17 cellular contexts compared by ENCODE assay signal in the genomic region with DNA sequence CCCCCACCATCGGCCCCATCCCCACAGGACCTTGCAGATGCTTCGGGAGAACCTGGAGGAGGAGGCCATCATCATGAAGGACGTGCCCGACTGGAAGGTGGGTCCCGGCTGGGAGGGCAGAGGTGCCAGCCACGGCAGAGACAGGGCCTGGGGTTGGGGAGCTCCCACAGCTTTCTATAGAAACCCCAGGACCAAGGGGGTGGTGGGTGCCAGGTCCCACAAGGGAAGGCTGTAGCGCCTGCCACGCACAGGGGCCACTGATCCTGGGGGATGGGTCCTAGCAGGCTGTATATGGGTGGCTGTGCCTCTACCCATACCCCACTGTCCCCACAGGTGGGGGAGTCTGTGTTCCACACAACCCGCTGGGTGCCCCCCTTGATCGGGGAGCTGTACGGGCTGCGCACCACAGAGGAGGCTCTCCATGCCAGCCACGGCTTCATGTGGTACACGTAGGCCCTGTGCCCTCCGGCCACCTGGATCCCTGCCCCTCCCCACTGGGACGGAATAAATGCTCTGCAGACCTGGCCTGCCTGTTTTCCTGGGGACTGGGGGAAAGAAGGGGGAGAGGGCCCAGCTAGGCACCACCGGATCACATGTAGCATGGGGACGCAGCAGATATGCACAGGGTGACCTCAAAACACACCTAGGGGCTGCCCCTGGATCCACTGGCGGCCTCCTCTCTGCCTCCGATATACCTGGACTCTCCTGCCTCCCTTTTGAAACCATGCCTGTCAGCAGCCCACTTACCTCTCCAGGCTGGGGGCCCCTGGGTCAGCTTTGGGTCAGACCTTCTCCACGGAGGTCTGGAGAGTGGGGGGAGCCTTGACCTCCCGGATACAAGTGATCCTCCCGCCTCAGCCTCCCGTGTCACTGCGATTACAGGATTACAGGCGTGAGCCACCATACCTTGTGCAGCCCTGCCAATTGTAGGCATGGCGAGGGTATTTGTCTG. TPM values are rescaled to one million over a fixed set of nuclear protein-coding genes. Genes with fewer than 3 reads are reported as not detected.
DNase-seq lines count a peak whose midpoint lies in the region; ATAC-seq, FAIRE-seq and TF ChIP-seq lines count a peak whose summit lies in the region.
"Had no signal": no experiment of that assay in that cellular context is flagged by ENCODE, and none has a peak within 500 bp of the region (broad histone marks: within the 10 kb centered on the region; RNA-seq: fewer than 3 reads in every experiment).

No MANE protein-coding gene starts in this region.

- no peak overlapping the region for H2AFZ ChIP-seq in K562 (ENCODE audit: low read depth, low read length)

- H3K79me2 ChIP-seq in K562 (ENCODE audit: control insufficient read depth, insufficient read depth, low read length): peaks cover 25% of the 10 kb centered on the region

- H3K4me1 ChIP-seq in BLaER1 (peaks cover 83% of the 10 kb centered on the region), K562 (replicated peaks in 1 of 2; ENCODE audit: control insufficient read depth in 2 of 2, insufficient read depth in 2 of 2, low read length in 2 of 2) (peaks cover 5 to 38% of the 10 kb centered on the region in 2 experiments)

- in situ Hi-C loops in K562 (cut with MboI): loop anchor here (25.0 kb wide), 1 partner anchor 109 kb away; the partner anchor contains the start of genes GMIP and LPAR2

- H3K4me1 Mint-ChIP-seq in CD4-positive, alpha-beta T cell (ENCODE audit: low read depth): peaks cover 10% of the 10 kb centered on the region

- POLR2A ChIA-PET in CD4-positive, alpha-beta T cell (lab: Charles Lee): no interaction called here
- POLR2A ChIA-PET in K562 (lab: Yijun Ruan, JAX): interaction anchor here (0.6 to 0.9 kb wide), 3 partner anchors 12 to 79 kb away, joined by 3 to 6 read pairs (median 3); partner anchors contain the start of gene NDUFA13

- DNase-seq in CD4-positive, alpha-beta T cell: no peak
- DNase-seq in K562 (ENCODE audit: extremely low read depth in 1 of 4, low spot score in 3 of 4) (no peak), cortex of kidney (lab: John Stamatoyannopoulos, UW) (no peak)
- DNase-seq: Kasumi-1, NCI-H1694 treated with DMSO at 0.1 percent for 48 hours, NCI-H2081 treated with DMSO at 0.1 percent for 48 hours, NCI-H2171 treated with DMSO at 0.1 percent for 48 hours, NCI-H524 treated with DMSO at 0.1 percent for 48 hours, NCI-H82, Peyer's patch had no signal

- peaks cover 53% of the 10 kb centered on the region for H3K36me3 ChIP-seq in BLaER1
- peaks cover 62% of the 10 kb centered on the region for H3K36me3 ChIP-seq in K562 (ENCODE audit: control insufficient read depth, insufficient read depth, low read length)

- CTCF ChIA-PET in CD4-positive, alpha-beta T cell (lab: Charles Lee): no interaction called here
- CTCF ChIA-PET in K562 (lab: Yijun Ruan, JAX; ENCODE audit: low intra/inter-chr PET ratio): no interaction called here

- H3K27ac ChIP-seq in BLaER1 (peak overlapping the region; percentile 85), K562 (ENCODE audit: extremely low read depth, low read depth, low read length) (no peak overlapping the region)
- no peak overlapping the region for H3K27ac ChIP-seq in CD4-positive, alpha-beta T cell (ENCODE audit: low read depth, low read length)
- H3K27ac ChIP-seq: SJSA1 had no signal

- peak overlapping the region; percentile 89 for H3K4me2 ChIP-seq in BLaER1
- no peak overlapping the region for H3K4me2 ChIP-seq in K562 (ENCODE audit: insufficient read depth, low read length)

- 93% methylated on average over 20 of the region's 27 CpGs for WGBS in K562 (ENCODE audit: insufficient coverage, low coverage, missing lambda C conversion rate)

- peaks cover 45% of the 10 kb centered on the region for H3K36me3 Mint-ChIP-seq in CD4-positive, alpha-beta T cell (ENCODE audit: low read depth)

- no peak for FAIRE-seq in K562 (lab: Jason Lieb, UNC)
- FAIRE-seq: GM12892, H1 had no signal

- TF ChIP-seq CTCF in CD4-positive, alpha-beta T cell (IDR thresholded peaks at IDR 0.05): no peak
- TF ChIP-seq CTCF in K562 (IDR thresholded peaks at IDR 0.05 in 2 of 3, conservative IDR thresholded peaks at IDR 0.05 in 1 of 3; ENCODE audit: insufficient read depth in 2 of 3, low read depth in 1 of 3, low read length in 3 of 3): no peak

- H3K27ac Mint-ChIP-seq in CD4-positive, alpha-beta T cell: peak overlapping the region; percentile 20

- TF ChIP-seq EP300 in K562 (IDR thresholded peaks at IDR 0.05; ENCODE audit: low read length): no peak

- no peak overlapping the region for H3K4me3 Mint-ChIP-seq in CD4-positive, alpha-beta T cell
- H3K4me3 Mint-ChIP-seq: CD4-positive, alpha-beta memory T cell had no signal

- TF ChIP-seq POLR2A in K562 (conservative IDR thresholded peaks at IDR 0.05): no peak

- H3K9me3 ChIP-seq in BLaER1: no peaks in the 10 kb centered on the region
- H3K9me3 ChIP-seq in CD4-positive, alpha-beta T cell (ENCODE audit: control insufficient read depth, low read length): no peaks in the 10 kb centered on the region
- no peaks in the 10 kb centered on the region for H3K9me3 ChIP-seq in K562 (replicated peaks; ENCODE audit: control insufficient read depth, insufficient read depth, low read depth, low read length)
- H3K9me3 ChIP-seq: BE2C, Peyer's patch, SJSA1 had no signal

- peaks cover 8% of the 10 kb centered on the region for H3K9me1 ChIP-seq in K562 (ENCODE audit: control insufficient read depth, insufficient read depth, low read length)

- no peak for TF ChIP-seq RAD21 in K562 (CRISPR knock-in tag; conservative IDR thresholded peaks at IDR 0.05 in 1 of 2, IDR thresholded peaks at IDR 0.05 in 1 of 2)

- H3K4me3 ChIP-seq in BLaER1: peak overlapping the region; percentile 39; the same call in 1 of the 2 replicates
- H3K4me3 ChIP-seq in K562: no peak overlapping the region
- H3K4me3 ChIP-seq: Peyer's patch, SJSA1 had no signal

- no peaks in the 10 kb centered on the region for H3K27me3 Mint-ChIP-seq in CD4-positive, alpha-beta T cell
- H3K27me3 Mint-ChIP-seq: CD4-positive, alpha-beta memory T cell had no signal

- no peak for ATAC-seq in CD4-positive, alpha-beta T cell (ENCODE audit: poor library complexity)
- ATAC-seq in K562 (no peak), GM21360 (IDR thresholded peaks at IDR 0.05; ENCODE audit: unreplicated experiment) (no peak)

- H3K9ac ChIP-seq in BLaER1 (peak overlapping the region; percentile 75; the same call in 1 of the 2 replicates), K562 (ENCODE audit: insufficient read depth in 1 of 2, low read depth in 2 of 2, low read length in 2 of 2) (no peak overlapping the region; a peak in 1 of 4 replicates)

- no peaks in the 10 kb centered on the region for H3K9me3 Mint-ChIP-seq in CD4-positive, alpha-beta T cell
- H3K9me3 Mint-ChIP-seq: CD4-positive, alpha-beta memory T cell had no signal

- no TSS peak for BruUV-seq in K562 (replicated peaks; lab: Mats Ljungman, UMichigan)

- no peaks in the 10 kb centered on the region for H3K27me3 ChIP-seq in BLaER1
- no peaks in the 10 kb centered on the region for H3K27me3 ChIP-seq in CD4-positive, alpha-beta T cell (ENCODE audit: control insufficient read depth, insufficient read depth, low read length)
- H3K27me3 ChIP-seq in K562 (ENCODE audit: control insufficient read depth in 2 of 2, insufficient read depth in 2 of 2, low read length in 2 of 2): no peaks in the 10 kb centered on the region
- H3K27me3 ChIP-seq: BE2C, Peyer's patch, SJSA1 had no signal

- intact Hi-C loops in CD4-positive, alpha-beta T cell (cut with DNase I, micrococcal nuclease): no loop called here
- intact Hi-C loops in K562 (cut with micrococcal nuclease): no loop called here

- H4K20me1 ChIP-seq in BLaER1 (peaks cover 33% of the 10 kb centered on the region), K562 (replicated peaks; ENCODE audit: control insufficient read depth, insufficient read depth, low read length) (0 out of 2 replicates have a peak, but pooled peaks cover 9% of the 10 kb centered on the region)

RNA-seq across cellular contexts. Expression of gene YJEFN3, which starts 0.8 kb away (rescaled TPM):
- 1 to 10 TPM; 3.7 to 4.4 TPM for total RNA-seq in CD4-positive, alpha-beta T cell
- 31.5 and 32.8 TPM in 2 replicates for total RNA-seq in K562 (2011; cell fraction: chromatin; rRNA removed; ENCODE audit: low replicate concordance)
- 14.5 and 16.2 TPM in 2 replicates for total RNA-seq in K562 (2011; cell fraction: nucleolus; rRNA removed)
- total RNA-seq in K562 (2011; cell fraction: nucleoplasm; rRNA removed): 22.3 and 39.8 TPM in 2 replicates
- total RNA-seq in K562 (2014; rRNA removed) (1.3 and 1.5 TPM in 2 replicates), K562 (2014; rRNA removed; fragmentation: Illumina TruSeq; extraction: Trizol) (0.86 and 0.98 TPM in 2 replicates), K562 (2015; rRNA removed; fragmentation: Illumina TruSeq; extraction: Trizol) (1.1 TPM in 2 replicates), K562 (2021) (3.6 and 4.8 TPM in 2 replicates)
- polyA plus RNA-seq in K562 (2011; rRNA removed) (1.0 and 1.6 TPM in 2 replicates), K562 (2014; fragmentation: Illumina TruSeq; extraction: Trizol) (2.9 and 3.8 TPM in 2 replicates), K562 (2014; fragmentation: Nextera tagmentation; extraction: Ambion mirVana) (under 1 TPM in 1 of 2 experiments, not detected in 1; 0.04 TPM), K562 (2014; rRNA removed) (4.8 and 5.8 TPM in 2 replicates)
- polyA plus RNA-seq in K562 (2011; cell fraction: cytosol; rRNA removed): 0.86 and 2.6 TPM in 2 replicates
- polyA plus RNA-seq in K562 (2011; cell fraction: nucleus; rRNA removed): 12.5 and 30.5 TPM in 2 replicates
- polyA plus RNA-seq in K562 (2012): 4.6 and 18.0 TPM in 2 replicates
- 0.81 and 1.1 TPM in 2 replicates for polyA minus RNA-seq in K562 (2011; rRNA and poly(A)+ RNA removed)
- 0.46 and 1.0 TPM in 2 replicates for polyA minus RNA-seq in K562 (2011; cell fraction: cytosol; rRNA and poly(A)+ RNA removed)
- polyA minus RNA-seq in K562 (2011; cell fraction: nucleus; rRNA and poly(A)+ RNA removed): 2.4 and 2.7 TPM in 2 replicates

RNA-seq across cellular contexts. Expression of gene CILP2, which starts 10.1 kb away (rescaled TPM):
- total RNA-seq in CD4-positive, alpha-beta T cell: 1 to 10 TPM; 1.1 to 1.7 TPM
- 0.09 and 0.56 TPM in 2 replicates for total RNA-seq in K562 (2011; cell fraction: chromatin; rRNA removed; ENCODE audit: low replicate concordance)
- 0.53 and 0.67 TPM in 2 replicates for total RNA-seq in K562 (2011; cell fraction: nucleolus; rRNA removed)
- 0.29 and 0.46 TPM in 2 replicates for total RNA-seq in K562 (2011; cell fraction: nucleoplasm; rRNA removed)
- total RNA-seq in K562 (2014; rRNA removed) (0.23 and 0.33 TPM in 2 replicates), K562 (2014; rRNA removed; fragmentation: Illumina TruSeq; extraction: Trizol) (0.04 TPM in 1 of 2 replicates, not detected in the other), K562 (2015; rRNA removed; fragmentation: Illumina TruSeq; extraction: Trizol) (0.08 and 0.11 TPM in 2 replicates), K562 (2021) (0.29 and 0.35 TPM in 2 replicates)
- polyA plus RNA-seq in K562 (2011; rRNA removed) (0.04 and 0.07 TPM in 2 replicates), K562 (2014; fragmentation: Illumina TruSeq; extraction: Trizol) (0.04 TPM in 2 replicates), K562 (2014; fragmentation: Nextera tagmentation; extraction: Ambion mirVana) (not detected), K562 (2014; rRNA removed) (0.05 and 0.31 TPM in 2 replicates)
- 0.01 and 0.67 TPM in 2 replicates for polyA plus RNA-seq in K562 (2011; cell fraction: cytosol; rRNA removed)
- polyA plus RNA-seq in K562 (2011; cell fraction: nucleus; rRNA removed): 0.22 and 0.77 TPM in 2 replicates
- polyA plus RNA-seq in K562 (2012): 0.05 and 0.29 TPM in 2 replicates
- polyA minus RNA-seq in K562 (2011; rRNA and poly(A)+ RNA removed): 0.14 TPM in 1 of 2 replicates, not detected in the other
- not detected in 2 replicates for polyA minus RNA-seq in K562 (2011; cell fraction: cytosol; rRNA and poly(A)+ RNA removed)
- 0.22 and 0.27 TPM in 2 replicates for polyA minus RNA-seq in K562 (2011; cell fraction: nucleus; rRNA and poly(A)+ RNA removed)
- total RNA-seq: Peyer's patch had no signal
- polyA plus RNA-seq: CD4-positive, alpha-beta memory T cell had no signal

RNA-seq across cellular contexts. Expression of gene NDUFA13, which starts 11.9 kb away (rescaled TPM):
- total RNA-seq in CD4-positive, alpha-beta T cell: 100 to 1,000 TPM; 145 to 156 TPM
- 115 and 283 TPM in 2 replicates for total RNA-seq in K562 (2011; cell fraction: chromatin; rRNA removed; ENCODE audit: low replicate concordance)
- total RNA-seq in K562 (2011; cell fraction: nucleolus; rRNA removed): 289 and 359 TPM in 2 replicates
- total RNA-seq in K562 (2011; cell fraction: nucleoplasm; rRNA removed): 176 and 255 TPM in 2 replicates
- 386 and 429 TPM in 2 replicates for total RNA-seq in K562 (2014; rRNA removed)
- total RNA-seq in K562 (2014; rRNA removed; fragmentation: Illumina TruSeq; extraction: Trizol): 74.8 and 146 TPM in 2 replicates
- total RNA-seq in K562 (2015; rRNA removed; fragmentation: Illumina TruSeq; extraction: Trizol): 397 and 447 TPM in 2 replicates
- 522 and 559 TPM in 2 replicates for total RNA-seq in K562 (2021)
- polyA plus RNA-seq in K562 (2011; rRNA removed): 340 and 343 TPM in 2 replicates
- 881 and 1,009 TPM in 2 replicates for polyA plus RNA-seq in K562 (2011; cell fraction: cytosol; rRNA removed)
- 249 and 320 TPM in 2 replicates for polyA plus RNA-seq in K562 (2011; cell fraction: nucleus; rRNA removed)
- 401 and 675 TPM in 2 replicates for polyA plus RNA-seq in K562 (2012)
- polyA plus RNA-seq in K562 (2014; fragmentation: Illumina TruSeq; extraction: Trizol): 298 and 395 TPM in 2 replicates
- polyA plus RNA-seq in K562 (2014; fragmentation: Nextera tagmentation; extraction: Ambion mirVana): 100 to 1,000 TPM; 263 to 440 TPM
- polyA plus RNA-seq in K562 (2014; rRNA removed): 596 and 801 TPM in 2 replicates
- 72.8 and 113 TPM in 2 replicates for polyA minus RNA-seq in K562 (2011; rRNA and poly(A)+ RNA removed)
- 98.7 and 142 TPM in 2 replicates for polyA minus RNA-seq in K562 (2011; cell fraction: cytosol; rRNA and poly(A)+ RNA removed)
- 52.4 and 62.5 TPM in 2 replicates for polyA minus RNA-seq in K562 (2011; cell fraction: nucleus; rRNA and poly(A)+ RNA removed)

RNA-seq across cellular contexts. Expression of gene TSSK6, which starts 12.6 kb away (rescaled TPM):
- total RNA-seq in CD4-positive, alpha-beta T cell: 1 to 10 TPM; 3.4 to 5.5 TPM
- 1.3 and 7.5 TPM in 2 replicates for total RNA-seq in K562 (2011; cell fraction: chromatin; rRNA removed; ENCODE audit: low replicate concordance)
- 14.5 and 15.7 TPM in 2 replicates for total RNA-seq in K562 (2011; cell fraction: nucleolus; rRNA removed)
- total RNA-seq in K562 (2011; cell fraction: nucleoplasm; rRNA removed): 4.5 TPM in 2 replicates
- total RNA-seq in K562 (2014; rRNA removed) (2.0 and 2.1 TPM in 2 replicates), K562 (2014; rRNA removed; fragmentation: Illumina TruSeq; extraction: Trizol) (0.22 TPM in 1 of 2 replicates, not detected in the other), K562 (2015; rRNA removed; fragmentation: Illumina TruSeq; extraction: Trizol) (0.76 and 0.90 TPM in 2 replicates), K562 (2021) (2.4 and 2.6 TPM in 2 replicates)
- polyA plus RNA-seq in K562 (2011; rRNA removed) (0.93 and 1.8 TPM in 2 replicates), K562 (2014; fragmentation: Illumina TruSeq; extraction: Trizol) (0.21 and 0.39 TPM in 2 replicates), K562 (2014; fragmentation: Nextera tagmentation; extraction: Ambion mirVana) (not detected), K562 (2014; rRNA removed) (2.4 and 3.9 TPM in 2 replicates)
- 2.5 and 7.7 TPM in 2 replicates for polyA plus RNA-seq in K562 (2011; cell fraction: cytosol; rRNA removed)
- polyA plus RNA-seq in K562 (2011; cell fraction: nucleus; rRNA removed): 3.6 and 7.5 TPM in 2 replicates
- polyA plus RNA-seq in K562 (2012): 1.3 and 2.7 TPM in 2 replicates
- polyA minus RNA-seq in K562 (2011; rRNA and poly(A)+ RNA removed): 0.54 and 0.67 TPM in 2 replicates
- 1.4 TPM in 1 of 2 replicates, not detected in the other for polyA minus RNA-seq in K562 (2011; cell fraction: cytosol; rRNA and poly(A)+ RNA removed)
- 7.4 and 9.3 TPM in 2 replicates for polyA minus RNA-seq in K562 (2011; cell fraction: nucleus; rRNA and poly(A)+ RNA removed)
